ENCODE assay signal across 1 cellular context in the genomic region with DNA sequence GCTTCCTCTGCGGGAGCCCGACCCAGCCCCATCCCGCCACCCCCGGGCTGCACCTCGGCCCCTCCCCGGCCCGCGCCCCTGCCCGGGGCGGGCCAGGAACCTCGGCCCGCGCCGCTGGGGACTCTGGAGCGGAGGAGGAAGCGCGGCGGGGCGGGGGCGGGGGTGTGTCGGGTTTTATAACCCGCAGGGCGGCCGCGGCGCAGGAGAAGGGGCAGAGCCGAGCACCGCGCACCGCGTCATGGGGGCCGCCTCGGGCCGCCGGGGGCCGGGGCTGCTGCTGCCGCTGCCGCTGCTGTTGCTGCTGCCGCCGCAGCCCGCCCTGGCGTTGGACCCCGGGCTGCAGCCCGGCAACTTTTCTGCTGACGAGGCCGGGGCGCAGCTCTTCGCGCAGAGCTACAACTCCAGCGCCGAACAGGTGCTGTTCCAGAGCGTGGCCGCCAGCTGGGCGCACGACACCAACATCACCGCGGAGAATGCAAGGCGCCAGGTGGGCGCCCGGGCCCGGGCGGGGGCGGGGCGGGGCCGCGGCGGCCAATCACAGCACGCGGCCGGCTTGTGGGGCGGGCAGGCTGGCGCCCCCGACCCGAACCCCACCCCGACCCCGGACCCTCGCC.
TF ChIP-seq lines count a peak whose summit lies in the region.

Gene ACE, plus strand, starts transcription at position 205 of the 614 bp plus-strand sequence. Its CDS starts 34 bp downstream, at position 239.

TF ChIP-seq in WTC11, 78 proteins besides CTCF, POLR2A, EP300 and RAD21 (continued from another document):
- TF ChIP-seq, protein P1, sequence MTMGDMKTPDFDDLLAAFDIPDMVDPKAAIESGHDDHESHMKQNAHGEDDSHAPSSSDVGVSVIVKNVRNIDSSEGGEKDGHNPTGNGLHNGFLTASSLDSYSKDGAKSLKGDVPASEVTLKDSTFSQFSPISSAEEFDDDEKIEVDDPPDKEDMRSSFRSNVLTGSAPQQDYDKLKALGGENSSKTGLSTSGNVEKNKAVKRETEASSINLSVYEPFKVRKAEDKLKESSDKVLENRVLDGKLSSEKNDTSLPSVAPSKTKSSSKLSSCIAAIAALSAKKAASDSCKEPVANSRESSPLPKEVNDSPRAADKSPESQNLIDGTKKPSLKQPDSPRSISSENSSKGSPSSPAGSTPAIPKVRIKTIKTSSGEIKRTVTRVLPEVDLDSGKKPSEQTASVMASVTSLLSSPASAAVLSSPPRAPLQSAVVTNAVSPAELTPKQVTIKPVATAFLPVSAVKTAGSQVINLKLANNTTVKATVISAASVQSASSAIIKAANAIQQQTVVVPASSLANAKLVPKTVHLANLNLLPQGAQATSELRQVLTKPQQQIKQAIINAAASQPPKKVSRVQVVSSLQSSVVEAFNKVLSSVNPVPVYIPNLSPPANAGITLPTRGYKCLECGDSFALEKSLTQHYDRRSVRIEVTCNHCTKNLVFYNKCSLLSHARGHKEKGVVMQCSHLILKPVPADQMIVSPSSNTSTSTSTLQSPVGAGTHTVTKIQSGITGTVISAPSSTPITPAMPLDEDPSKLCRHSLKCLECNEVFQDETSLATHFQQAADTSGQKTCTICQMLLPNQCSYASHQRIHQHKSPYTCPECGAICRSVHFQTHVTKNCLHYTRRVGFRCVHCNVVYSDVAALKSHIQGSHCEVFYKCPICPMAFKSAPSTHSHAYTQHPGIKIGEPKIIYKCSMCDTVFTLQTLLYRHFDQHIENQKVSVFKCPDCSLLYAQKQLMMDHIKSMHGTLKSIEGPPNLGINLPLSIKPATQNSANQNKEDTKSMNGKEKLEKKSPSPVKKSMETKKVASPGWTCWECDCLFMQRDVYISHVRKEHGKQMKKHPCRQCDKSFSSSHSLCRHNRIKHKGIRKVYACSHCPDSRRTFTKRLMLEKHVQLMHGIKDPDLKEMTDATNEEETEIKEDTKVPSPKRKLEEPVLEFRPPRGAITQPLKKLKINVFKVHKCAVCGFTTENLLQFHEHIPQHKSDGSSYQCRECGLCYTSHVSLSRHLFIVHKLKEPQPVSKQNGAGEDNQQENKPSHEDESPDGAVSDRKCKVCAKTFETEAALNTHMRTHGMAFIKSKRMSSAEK (CRISPR knock-in tag; IDR thresholded peaks at IDR 0.05; ENCODE audit: borderline replicate concordance), result no peak
- TF ChIP-seq, protein P2, sequence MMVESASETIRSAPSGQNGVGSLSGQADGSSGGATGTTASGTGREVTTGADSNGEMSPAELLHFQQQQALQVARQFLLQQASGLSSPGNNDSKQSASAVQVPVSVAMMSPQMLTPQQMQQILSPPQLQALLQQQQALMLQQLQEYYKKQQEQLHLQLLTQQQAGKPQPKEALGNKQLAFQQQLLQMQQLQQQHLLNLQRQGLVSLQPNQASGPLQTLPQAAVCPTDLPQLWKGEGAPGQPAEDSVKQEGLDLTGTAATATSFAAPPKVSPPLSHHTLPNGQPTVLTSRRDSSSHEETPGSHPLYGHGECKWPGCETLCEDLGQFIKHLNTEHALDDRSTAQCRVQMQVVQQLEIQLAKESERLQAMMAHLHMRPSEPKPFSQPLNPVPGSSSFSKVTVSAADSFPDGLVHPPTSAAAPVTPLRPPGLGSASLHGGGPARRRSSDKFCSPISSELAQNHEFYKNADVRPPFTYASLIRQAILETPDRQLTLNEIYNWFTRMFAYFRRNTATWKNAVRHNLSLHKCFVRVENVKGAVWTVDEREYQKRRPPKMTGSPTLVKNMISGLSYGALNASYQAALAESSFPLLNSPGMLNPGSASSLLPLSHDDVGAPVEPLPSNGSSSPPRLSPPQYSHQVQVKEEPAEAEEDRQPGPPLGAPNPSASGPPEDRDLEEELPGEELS (CRISPR knock-in tag; IDR thresholded peaks at IDR 0.05), result peak; percentile 84; the same call in 1 of the 2 replicates
- TF ChIP-seq, protein P3, sequence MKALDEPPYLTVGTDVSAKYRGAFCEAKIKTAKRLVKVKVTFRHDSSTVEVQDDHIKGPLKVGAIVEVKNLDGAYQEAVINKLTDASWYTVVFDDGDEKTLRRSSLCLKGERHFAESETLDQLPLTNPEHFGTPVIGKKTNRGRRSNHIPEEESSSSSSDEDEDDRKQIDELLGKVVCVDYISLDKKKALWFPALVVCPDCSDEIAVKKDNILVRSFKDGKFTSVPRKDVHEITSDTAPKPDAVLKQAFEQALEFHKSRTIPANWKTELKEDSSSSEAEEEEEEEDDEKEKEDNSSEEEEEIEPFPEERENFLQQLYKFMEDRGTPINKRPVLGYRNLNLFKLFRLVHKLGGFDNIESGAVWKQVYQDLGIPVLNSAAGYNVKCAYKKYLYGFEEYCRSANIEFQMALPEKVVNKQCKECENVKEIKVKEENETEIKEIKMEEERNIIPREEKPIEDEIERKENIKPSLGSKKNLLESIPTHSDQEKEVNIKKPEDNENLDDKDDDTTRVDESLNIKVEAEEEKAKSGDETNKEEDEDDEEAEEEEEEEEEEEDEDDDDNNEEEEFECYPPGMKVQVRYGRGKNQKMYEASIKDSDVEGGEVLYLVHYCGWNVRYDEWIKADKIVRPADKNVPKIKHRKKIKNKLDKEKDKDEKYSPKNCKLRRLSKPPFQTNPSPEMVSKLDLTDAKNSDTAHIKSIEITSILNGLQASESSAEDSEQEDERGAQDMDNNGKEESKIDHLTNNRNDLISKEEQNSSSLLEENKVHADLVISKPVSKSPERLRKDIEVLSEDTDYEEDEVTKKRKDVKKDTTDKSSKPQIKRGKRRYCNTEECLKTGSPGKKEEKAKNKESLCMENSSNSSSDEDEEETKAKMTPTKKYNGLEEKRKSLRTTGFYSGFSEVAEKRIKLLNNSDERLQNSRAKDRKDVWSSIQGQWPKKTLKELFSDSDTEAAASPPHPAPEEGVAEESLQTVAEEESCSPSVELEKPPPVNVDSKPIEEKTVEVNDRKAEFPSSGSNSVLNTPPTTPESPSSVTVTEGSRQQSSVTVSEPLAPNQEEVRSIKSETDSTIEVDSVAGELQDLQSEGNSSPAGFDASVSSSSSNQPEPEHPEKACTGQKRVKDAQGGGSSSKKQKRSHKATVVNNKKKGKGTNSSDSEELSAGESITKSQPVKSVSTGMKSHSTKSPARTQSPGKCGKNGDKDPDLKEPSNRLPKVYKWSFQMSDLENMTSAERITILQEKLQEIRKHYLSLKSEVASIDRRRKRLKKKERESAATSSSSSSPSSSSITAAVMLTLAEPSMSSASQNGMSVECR (CRISPR knock-in tag; IDR thresholded peaks at IDR 0.05; ENCODE audit: borderline replicate concordance), result no peak
- TF ChIP-seq, protein P4, sequence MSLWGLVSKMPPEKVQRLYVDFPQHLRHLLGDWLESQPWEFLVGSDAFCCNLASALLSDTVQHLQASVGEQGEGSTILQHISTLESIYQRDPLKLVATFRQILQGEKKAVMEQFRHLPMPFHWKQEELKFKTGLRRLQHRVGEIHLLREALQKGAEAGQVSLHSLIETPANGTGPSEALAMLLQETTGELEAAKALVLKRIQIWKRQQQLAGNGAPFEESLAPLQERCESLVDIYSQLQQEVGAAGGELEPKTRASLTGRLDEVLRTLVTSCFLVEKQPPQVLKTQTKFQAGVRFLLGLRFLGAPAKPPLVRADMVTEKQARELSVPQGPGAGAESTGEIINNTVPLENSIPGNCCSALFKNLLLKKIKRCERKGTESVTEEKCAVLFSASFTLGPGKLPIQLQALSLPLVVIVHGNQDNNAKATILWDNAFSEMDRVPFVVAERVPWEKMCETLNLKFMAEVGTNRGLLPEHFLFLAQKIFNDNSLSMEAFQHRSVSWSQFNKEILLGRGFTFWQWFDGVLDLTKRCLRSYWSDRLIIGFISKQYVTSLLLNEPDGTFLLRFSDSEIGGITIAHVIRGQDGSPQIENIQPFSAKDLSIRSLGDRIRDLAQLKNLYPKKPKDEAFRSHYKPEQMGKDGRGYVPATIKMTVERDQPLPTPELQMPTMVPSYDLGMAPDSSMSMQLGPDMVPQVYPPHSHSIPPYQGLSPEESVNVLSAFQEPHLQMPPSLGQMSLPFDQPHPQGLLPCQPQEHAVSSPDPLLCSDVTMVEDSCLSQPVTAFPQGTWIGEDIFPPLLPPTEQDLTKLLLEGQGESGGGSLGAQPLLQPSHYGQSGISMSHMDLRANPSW (CRISPR knock-in tag; conservative IDR thresholded peaks at IDR 0.05; ENCODE audit: low read depth), result no peak
- TF ChIP-seq ZNF425 (CRISPR knock-in tag; conservative IDR thresholded peaks at IDR 0.05) (no peak), NFYB (CRISPR knock-in tag; conservative IDR thresholded peaks at IDR 0.05; ENCODE audit: low read depth) (peak; percentile 46; the same call in 1 of the 2 replicates), FOXP1 (CRISPR knock-in tag; IDR thresholded peaks at IDR 0.05; ENCODE audit: borderline replicate concordance) (no peak; the same call in 1 of the 2 replicates), ZNF138 (CRISPR knock-in tag; conservative IDR thresholded peaks at IDR 0.05) (no peak; the same call in 1 of the 2 replicates)
